In the genomic region with DNA sequence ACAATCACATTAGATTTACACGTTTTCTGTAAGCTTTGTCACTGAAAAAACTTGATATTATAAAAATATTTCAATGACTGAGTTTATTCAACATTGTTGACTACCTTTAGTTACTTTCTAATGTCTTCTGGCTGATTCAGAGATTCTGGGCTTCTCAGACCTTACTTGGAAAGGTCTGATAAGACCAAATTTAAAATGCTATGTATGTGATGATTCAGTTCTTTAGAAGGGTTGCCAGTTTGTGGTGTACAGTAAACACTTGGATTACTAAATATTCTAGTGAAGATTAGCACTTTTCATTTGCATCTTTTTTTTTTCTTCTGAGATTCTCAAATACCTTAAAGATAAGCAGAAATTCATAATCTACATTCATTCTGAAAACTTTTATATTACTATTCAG, we compare ENCODE assay signal across 28 cellular contexts. TPM values are rescaled to one million over a fixed set of nuclear protein-coding genes. Genes with fewer than 3 reads are reported as not detected.
DNase-seq lines count a peak whose midpoint lies in the region; ATAC-seq, FAIRE-seq and TF ChIP-seq lines count a peak whose summit lies in the region.
"Had no signal": no experiment of that assay in that cellular context is flagged by ENCODE, and none has a peak within 500 bp of the region (broad histone marks: within the 10 kb centered on the region; RNA-seq: fewer than 3 reads in every experiment).

No MANE protein-coding gene starts in this region.

- H3K27ac Mint-ChIP-seq in activated T-cell treated with anti-CD3 and anti-CD28 coated beads, Interleukin-2, amount 50 U/mL, for 72 hours: peak overlapping the region; percentile 14
- H3K27ac Mint-ChIP-seq: CD14-positive monocyte, GM23338, H9, HFFc6 had no signal

- peak; percentile 21 for FAIRE-seq in islet of Langerhans (lab: Jason Lieb, UNC)
- FAIRE-seq: GM12891 had no signal

- no peak overlapping the region for H3K4me3 Mint-ChIP-seq in activated T-cell treated with anti-CD3 and anti-CD28 coated beads, Interleukin-2, amount 50 U/mL, for 72 hours
- H3K4me3 Mint-ChIP-seq: CD14-positive monocyte; CD8-positive, alpha-beta memory T cell; GM23338; H9; HFFc6; IgD-negative memory B cell had no signal

- no peak for TF ChIP-seq CTCF in choroid plexus epithelial cell (conservative IDR thresholded peaks at IDR 0.05; ENCODE audit: low read depth, low read length)

- ATAC-seq in activated T-cell treated with anti-CD3 and anti-CD28 coated beads, Interleukin-2, amount 50 U/mL, for 72 hours (replicated peaks in 1 of 2): no peak
- ATAC-seq: GM23338 had no signal

- peaks cover 4 to 8% of the 10 kb centered on the region in 2 donors for H3K36me3 Mint-ChIP-seq in activated T-cell treated with anti-CD3 and anti-CD28 coated beads, Interleukin-2, amount 50 U/mL, for 72 hours (ENCODE audit: insufficient read depth in 2 of 2)

- H3K4me3 ChIP-seq in choroid plexus epithelial cell (ENCODE audit: low read depth, low read length): no peak overlapping the region
- H3K4me3 ChIP-seq: GM23338, Peyer's patch had no signal

- H3K9me3 Mint-ChIP-seq in activated T-cell treated with anti-CD3 and anti-CD28 coated beads, Interleukin-2, amount 50 U/mL, for 72 hours: no peaks in the 10 kb centered on the region
- H3K9me3 Mint-ChIP-seq: CD14-positive monocyte; CD8-positive, alpha-beta memory T cell; GM23338; H9; HFFc6; IgD-negative memory B cell had no signal

- DNase-seq in activated T-cell treated with anti-CD3 and anti-CD28 coated beads, Interleukin-2, amount 50 U/mL, for 72 hours: no peak
- no peak for DNase-seq in activated T-cell treated with anti-CD3 and anti-CD28 coated beads for 4 hours
- peak; percentile 86 for DNase-seq in amniotic epithelial cell (ENCODE audit: low read depth)
- DNase-seq in choroid plexus epithelial cell (ENCODE audit: low read depth): peak; percentile 13
- no peak for DNase-seq in HCEC 1CT
- DNase-seq in NCI-H1092 treated with DMSO at 0.1 percent for 48 hours (lab: John Stamatoyannopoulos, UW): no peak
- no peak for DNase-seq in anterior cingulate cortex (lab: John Stamatoyannopoulos, UW)
- DNase-seq: BE2C; CD8-positive, alpha-beta memory T cell; DMS 273 treated with DMSO at 0.1 percent for 48 hours; DMS79; GF-D8; H9; HFFc6; MM.1S; NCI-H1417 treated with DMSO at 0.1 percent for 48 hours; NCI-H1694 treated with DMSO at 0.1 percent for 48 hours; NCI-H2081; NCI-H2227 treated with DMSO at 0.1 percent for 48 hours; NCI-H510A; NCI-H69; Peyer's patch; SHP77 treated with DMSO at 0.1 percent for 48 hours had no signal

- no peaks in the 10 kb centered on the region for H3K27me3 Mint-ChIP-seq in activated T-cell treated with anti-CD3 and anti-CD28 coated beads, Interleukin-2, amount 50 U/mL, for 72 hours (ENCODE audit: low read depth)
- H3K27me3 Mint-ChIP-seq: CD8-positive, alpha-beta memory T cell; IgD-negative memory B cell had no signal

- H3K4me1 Mint-ChIP-seq in activated T-cell treated with anti-CD3 and anti-CD28 coated beads, Interleukin-2, amount 50 U/mL, for 72 hours (ENCODE audit: low read depth): no peaks in the 10 kb centered on the region

RNA-seq across cellular contexts. Expression of gene SGO1, which starts 49.8 kb away (rescaled TPM):
- total RNA-seq in activated T-cell treated with anti-CD3 and anti-CD28 coated beads, Interleukin-2, amount 50 U/mL, for 72 hours: 10 to 100 TPM; 27.8 to 31.5 TPM

Comparison
In these comparisons a context has a peak if more than half of its experiments do, and no peak if none do; other contexts are left out.
1. DNase-seq: peak in amniotic epithelial cell (single experiment) and choroid plexus epithelial cell (single experiment); none in activated T-cell treated with anti-CD3 and anti-CD28 coated beads, Interleukin-2, amount 50 U/mL, for 72 hours (0 of 2), activated T-cell treated with anti-CD3 and anti-CD28 coated beads for 4 hours (single experiment), HCEC 1CT (single experiment), NCI-H1092 treated with DMSO at 0.1 percent for 48 hours (single experiment) and anterior cingulate cortex (0 of 58).